Comparison of ENCODE assay signal across 1 cellular context in genomic region chr10:80555415-80555814, GRCh38.
TF ChIP-seq lines count a peak whose summit lies in the region.

No MANE protein-coding gene starts in this region.

TF ChIP-seq in GM23338, 12 proteins besides CTCF, POLR2A, EP300 and RAD21 (continued from another document):
- no peak for TF ChIP-seq ETS1 (IDR thresholded peaks at IDR 0.05)
- no peak for TF ChIP-seq ZNF331 (CRISPR knock-in tag; IDR thresholded peaks at IDR 0.05; ENCODE audit: low read depth)
- TF ChIP-seq EZH2 (IDR thresholded peaks at IDR 0.05; ENCODE audit: low read depth, unreplicated experiment): no peak
- TF ChIP-seq STAT1 (IDR thresholded peaks at IDR 0.05; ENCODE audit: unreplicated experiment): no peak
- TF ChIP-seq NANOG (IDR thresholded peaks at IDR 0.05; ENCODE audit: borderline replicate concordance): no peak
